1 cellular context compared by ENCODE assay signal in the genomic region with DNA sequence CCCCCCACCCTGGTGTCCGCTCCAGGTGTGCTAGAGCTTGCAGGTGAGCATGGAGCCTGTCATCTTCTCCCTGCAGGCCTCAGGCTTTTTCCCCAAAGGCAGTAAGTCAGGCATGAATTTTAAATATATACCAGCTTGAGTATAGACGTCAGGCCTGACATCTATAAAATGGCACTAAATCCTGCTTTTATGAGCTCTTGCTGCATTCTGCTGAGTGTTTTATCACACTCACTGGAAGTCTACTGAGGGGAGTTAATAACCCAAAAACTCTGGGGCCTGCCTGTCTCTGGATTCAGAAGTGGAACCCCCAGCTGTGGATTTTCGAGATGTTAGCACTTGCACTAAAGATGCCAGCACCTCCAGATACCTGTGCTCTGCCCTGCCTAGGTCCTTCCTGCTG.
TF ChIP-seq lines count a peak whose summit lies in the region.

No MANE protein-coding gene starts in this region.

TF ChIP-seq in HEK293, 187 proteins besides CTCF, POLR2A, EP300 and RAD21 (continued from another document and continues in another):
- TF ChIP-seq, protein P1, sequence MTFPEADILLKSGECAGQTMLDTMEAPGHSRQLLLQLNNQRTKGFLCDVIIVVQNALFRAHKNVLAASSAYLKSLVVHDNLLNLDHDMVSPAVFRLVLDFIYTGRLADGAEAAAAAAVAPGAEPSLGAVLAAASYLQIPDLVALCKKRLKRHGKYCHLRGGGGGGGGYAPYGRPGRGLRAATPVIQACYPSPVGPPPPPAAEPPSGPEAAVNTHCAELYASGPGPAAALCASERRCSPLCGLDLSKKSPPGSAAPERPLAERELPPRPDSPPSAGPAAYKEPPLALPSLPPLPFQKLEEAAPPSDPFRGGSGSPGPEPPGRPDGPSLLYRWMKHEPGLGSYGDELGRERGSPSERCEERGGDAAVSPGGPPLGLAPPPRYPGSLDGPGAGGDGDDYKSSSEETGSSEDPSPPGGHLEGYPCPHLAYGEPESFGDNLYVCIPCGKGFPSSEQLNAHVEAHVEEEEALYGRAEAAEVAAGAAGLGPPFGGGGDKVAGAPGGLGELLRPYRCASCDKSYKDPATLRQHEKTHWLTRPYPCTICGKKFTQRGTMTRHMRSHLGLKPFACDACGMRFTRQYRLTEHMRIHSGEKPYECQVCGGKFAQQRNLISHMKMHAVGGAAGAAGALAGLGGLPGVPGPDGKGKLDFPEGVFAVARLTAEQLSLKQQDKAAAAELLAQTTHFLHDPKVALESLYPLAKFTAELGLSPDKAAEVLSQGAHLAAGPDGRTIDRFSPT (tag by site-specific recombination; IDR thresholded peaks at IDR 0.05): no peak
- TF ChIP-seq, protein P2, sequence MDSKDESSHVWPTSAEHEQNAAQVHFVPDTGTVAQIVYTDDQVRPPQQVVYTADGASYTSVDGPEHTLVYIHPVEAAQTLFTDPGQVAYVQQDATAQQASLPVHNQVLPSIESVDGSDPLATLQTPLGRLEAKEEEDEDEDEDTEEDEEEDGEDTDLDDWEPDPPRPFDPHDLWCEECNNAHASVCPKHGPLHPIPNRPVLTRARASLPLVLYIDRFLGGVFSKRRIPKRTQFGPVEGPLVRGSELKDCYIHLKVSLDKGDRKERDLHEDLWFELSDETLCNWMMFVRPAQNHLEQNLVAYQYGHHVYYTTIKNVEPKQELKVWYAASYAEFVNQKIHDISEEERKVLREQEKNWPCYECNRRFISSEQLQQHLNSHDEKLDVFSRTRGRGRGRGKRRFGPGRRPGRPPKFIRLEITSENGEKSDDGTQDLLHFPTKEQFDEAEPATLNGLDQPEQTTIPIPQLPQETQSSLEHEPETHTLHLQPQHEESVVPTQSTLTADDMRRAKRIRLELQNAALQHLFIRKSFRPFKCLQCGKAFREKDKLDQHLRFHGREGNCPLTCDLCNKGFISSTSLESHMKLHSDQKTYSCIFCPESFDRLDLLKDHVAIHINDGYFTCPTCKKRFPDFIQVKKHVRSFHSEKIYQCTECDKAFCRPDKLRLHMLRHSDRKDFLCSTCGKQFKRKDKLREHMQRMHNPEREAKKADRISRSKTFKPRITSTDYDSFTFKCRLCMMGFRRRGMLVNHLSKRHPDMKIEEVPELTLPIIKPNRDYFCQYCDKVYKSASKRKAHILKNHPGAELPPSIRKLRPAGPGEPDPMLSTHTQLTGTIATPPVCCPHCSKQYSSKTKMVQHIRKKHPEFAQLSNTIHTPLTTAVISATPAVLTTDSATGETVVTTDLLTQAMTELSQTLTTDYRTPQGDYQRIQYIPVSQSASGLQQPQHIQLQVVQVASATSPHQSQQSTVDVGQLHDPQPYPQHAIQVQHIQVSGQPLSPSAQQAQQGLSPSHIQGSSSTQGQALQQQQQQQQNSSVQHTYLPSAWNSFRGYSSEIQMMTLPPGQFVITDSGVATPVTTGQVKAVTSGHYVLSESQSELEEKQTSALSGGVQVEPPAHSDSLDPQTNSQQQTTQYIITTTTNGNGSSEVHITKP (tag by site-specific recombination; IDR thresholded peaks at IDR 0.05): no peak
- TF ChIP-seq ZNF23 (tag by site-specific recombination; IDR thresholded peaks at IDR 0.05; ENCODE audit: borderline replicate concordance) (no peak), ZNF155 (tag by site-specific recombination; IDR thresholded peaks at IDR 0.05) (no peak), REPIN1 (tag by site-specific recombination; IDR thresholded peaks at IDR 0.05; ENCODE audit: low read depth) (no peak), ZNF146 (tag by site-specific recombination; IDR thresholded peaks at IDR 0.05) (no peak), ZBTB1 (tag by site-specific recombination; IDR thresholded peaks at IDR 0.05) (no peak), ZNF747 (tag by site-specific recombination; IDR thresholded peaks at IDR 0.05) (no peak), ZNF239 (tag by site-specific recombination; IDR thresholded peaks at IDR 0.05) (no peak), SETDB1 (IDR thresholded peaks at IDR 0.05; ENCODE audit: insufficient read length, low read length) (no peak), GLIS1 (tag by site-specific recombination; IDR thresholded peaks at IDR 0.05) (peak; percentile 49; the same call in 1 of the 2 replicates), TCF7L2 (IDR thresholded peaks at IDR 0.05; ENCODE audit: borderline replicate concordance, low read depth, low read length) (no peak), ZNF274 (IDR thresholded peaks at IDR 0.05; ENCODE audit: low read length) (no peak), ZNF274 (tag by site-specific recombination; IDR thresholded peaks at IDR 0.05; ENCODE audit: borderline replicate concordance) (no peak), ZNF394 (tag by site-specific recombination; IDR thresholded peaks at IDR 0.05; ENCODE audit: borderline replicate concordance) (no peak), ZIC2 (tag by site-specific recombination; IDR thresholded peaks at IDR 0.05) (peak; percentile 67), GLI4 (tag by site-specific recombination; IDR thresholded peaks at IDR 0.05) (no peak), ZNF624 (tag by site-specific recombination; IDR thresholded peaks at IDR 0.05) (no peak), IKZF3 (tag by site-specific recombination; IDR thresholded peaks at IDR 0.05) (0 out of 2 replicates have a peak, but pooled peaks have one; percentile 21), ZNF138 (tag by site-specific recombination; IDR thresholded peaks at IDR 0.05; ENCODE audit: borderline replicate concordance) (no peak), ZNF2 (tag by site-specific recombination; IDR thresholded peaks at IDR 0.05) (no peak), FEZF1 (tag by site-specific recombination; IDR thresholded peaks at IDR 0.05) (peak; percentile 53), ZFP37 (tag by site-specific recombination; IDR thresholded peaks at IDR 0.05) (no peak), ZNF10 (tag by site-specific recombination; IDR thresholded peaks at IDR 0.05) (no peak), OSR2 (tag by site-specific recombination; IDR thresholded peaks at IDR 0.05) (peak; percentile 47), ZNF561 (tag by site-specific recombination; IDR thresholded peaks at IDR 0.05; ENCODE audit: borderline replicate concordance) (peak; percentile 66; the same call in 1 of the 2 replicates), ZNF530 (tag by site-specific recombination; IDR thresholded peaks at IDR 0.05; ENCODE audit: low read depth) (no peak), ZNF610 (tag by site-specific recombination; IDR thresholded peaks at IDR 0.05; ENCODE audit: borderline replicate concordance) (no peak)
- TF ChIP-seq, protein P3, sequence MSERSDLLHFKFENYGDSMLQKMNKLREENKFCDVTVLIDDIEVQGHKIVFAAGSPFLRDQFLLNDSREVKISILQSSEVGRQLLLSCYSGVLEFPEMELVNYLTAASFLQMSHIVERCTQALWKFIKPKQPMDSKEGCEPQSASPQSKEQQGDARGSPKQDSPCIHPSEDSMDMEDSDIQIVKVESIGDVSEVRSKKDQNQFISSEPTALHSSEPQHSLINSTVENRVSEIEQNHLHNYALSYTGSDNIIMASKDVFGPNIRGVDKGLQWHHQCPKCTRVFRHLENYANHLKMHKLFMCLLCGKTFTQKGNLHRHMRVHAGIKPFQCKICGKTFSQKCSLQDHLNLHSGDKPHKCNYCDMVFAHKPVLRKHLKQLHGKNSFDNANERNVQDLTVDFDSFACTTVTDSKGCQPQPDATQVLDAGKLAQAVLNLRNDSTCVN (tag by site-specific recombination; optimal IDR thresholded peaks at IDR 0.05): no peak
- TF ChIP-seq, protein P4, sequence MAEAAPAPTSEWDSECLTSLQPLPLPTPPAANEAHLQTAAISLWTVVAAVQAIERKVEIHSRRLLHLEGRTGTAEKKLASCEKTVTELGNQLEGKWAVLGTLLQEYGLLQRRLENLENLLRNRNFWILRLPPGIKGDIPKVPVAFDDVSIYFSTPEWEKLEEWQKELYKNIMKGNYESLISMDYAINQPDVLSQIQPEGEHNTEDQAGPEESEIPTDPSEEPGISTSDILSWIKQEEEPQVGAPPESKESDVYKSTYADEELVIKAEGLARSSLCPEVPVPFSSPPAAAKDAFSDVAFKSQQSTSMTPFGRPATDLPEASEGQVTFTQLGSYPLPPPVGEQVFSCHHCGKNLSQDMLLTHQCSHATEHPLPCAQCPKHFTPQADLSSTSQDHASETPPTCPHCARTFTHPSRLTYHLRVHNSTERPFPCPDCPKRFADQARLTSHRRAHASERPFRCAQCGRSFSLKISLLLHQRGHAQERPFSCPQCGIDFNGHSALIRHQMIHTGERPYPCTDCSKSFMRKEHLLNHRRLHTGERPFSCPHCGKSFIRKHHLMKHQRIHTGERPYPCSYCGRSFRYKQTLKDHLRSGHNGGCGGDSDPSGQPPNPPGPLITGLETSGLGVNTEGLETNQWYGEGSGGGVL (tag by site-specific recombination; IDR thresholded peaks at IDR 0.05): no peak
- TF ChIP-seq, protein P5, sequence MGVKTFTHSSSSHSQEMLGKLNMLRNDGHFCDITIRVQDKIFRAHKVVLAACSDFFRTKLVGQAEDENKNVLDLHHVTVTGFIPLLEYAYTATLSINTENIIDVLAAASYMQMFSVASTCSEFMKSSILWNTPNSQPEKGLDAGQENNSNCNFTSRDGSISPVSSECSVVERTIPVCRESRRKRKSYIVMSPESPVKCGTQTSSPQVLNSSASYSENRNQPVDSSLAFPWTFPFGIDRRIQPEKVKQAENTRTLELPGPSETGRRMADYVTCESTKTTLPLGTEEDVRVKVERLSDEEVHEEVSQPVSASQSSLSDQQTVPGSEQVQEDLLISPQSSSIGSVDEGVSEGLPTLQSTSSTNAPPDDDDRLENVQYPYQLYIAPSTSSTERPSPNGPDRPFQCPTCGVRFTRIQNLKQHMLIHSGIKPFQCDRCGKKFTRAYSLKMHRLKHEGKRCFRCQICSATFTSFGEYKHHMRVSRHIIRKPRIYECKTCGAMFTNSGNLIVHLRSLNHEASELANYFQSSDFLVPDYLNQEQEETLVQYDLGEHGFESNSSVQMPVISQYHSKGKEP (tag by site-specific recombination; IDR thresholded peaks at IDR 0.05): 0 out of 2 replicates have a peak, but pooled peaks have one; percentile 37
- TF ChIP-seq, protein P6, sequence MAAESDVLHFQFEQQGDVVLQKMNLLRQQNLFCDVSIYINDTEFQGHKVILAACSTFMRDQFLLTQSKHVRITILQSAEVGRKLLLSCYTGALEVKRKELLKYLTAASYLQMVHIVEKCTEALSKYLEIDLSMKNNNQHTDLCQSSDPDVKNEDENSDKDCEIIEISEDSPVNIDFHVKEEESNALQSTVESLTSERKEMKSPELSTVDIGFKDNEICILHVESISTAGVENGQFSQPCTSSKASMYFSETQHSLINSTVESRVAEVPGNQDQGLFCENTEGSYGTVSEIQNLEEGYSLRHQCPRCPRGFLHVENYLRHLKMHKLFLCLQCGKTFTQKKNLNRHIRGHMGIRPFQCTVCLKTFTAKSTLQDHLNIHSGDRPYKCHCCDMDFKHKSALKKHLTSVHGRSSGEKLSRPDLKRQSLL (tag by site-specific recombination; IDR thresholded peaks at IDR 0.05): peak; percentile 36; the same call in 1 of the 2 replicates
- TF ChIP-seq, protein P7, sequence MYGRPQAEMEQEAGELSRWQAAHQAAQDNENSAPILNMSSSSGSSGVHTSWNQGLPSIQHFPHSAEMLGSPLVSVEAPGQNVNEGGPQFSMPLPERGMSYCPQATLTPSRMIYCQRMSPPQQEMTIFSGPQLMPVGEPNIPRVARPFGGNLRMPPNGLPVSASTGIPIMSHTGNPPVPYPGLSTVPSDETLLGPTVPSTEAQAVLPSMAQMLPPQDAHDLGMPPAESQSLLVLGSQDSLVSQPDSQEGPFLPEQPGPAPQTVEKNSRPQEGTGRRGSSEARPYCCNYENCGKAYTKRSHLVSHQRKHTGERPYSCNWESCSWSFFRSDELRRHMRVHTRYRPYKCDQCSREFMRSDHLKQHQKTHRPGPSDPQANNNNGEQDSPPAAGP (tag by site-specific recombination; IDR thresholded peaks at IDR 0.05): no peak
- TF ChIP-seq, protein P8, sequence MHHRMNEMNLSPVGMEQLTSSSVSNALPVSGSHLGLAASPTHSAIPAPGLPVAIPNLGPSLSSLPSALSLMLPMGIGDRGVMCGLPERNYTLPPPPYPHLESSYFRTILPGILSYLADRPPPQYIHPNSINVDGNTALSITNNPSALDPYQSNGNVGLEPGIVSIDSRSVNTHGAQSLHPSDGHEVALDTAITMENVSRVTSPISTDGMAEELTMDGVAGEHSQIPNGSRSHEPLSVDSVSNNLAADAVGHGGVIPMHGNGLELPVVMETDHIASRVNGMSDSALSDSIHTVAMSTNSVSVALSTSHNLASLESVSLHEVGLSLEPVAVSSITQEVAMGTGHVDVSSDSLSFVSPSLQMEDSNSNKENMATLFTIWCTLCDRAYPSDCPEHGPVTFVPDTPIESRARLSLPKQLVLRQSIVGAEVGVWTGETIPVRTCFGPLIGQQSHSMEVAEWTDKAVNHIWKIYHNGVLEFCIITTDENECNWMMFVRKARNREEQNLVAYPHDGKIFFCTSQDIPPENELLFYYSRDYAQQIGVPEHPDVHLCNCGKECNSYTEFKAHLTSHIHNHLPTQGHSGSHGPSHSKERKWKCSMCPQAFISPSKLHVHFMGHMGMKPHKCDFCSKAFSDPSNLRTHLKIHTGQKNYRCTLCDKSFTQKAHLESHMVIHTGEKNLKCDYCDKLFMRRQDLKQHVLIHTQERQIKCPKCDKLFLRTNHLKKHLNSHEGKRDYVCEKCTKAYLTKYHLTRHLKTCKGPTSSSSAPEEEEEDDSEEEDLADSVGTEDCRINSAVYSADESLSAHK (tag by site-specific recombination; IDR thresholded peaks at IDR 0.05): peak; percentile 35; the same call in 1 of the 2 replicates
- TF ChIP-seq, protein P9, sequence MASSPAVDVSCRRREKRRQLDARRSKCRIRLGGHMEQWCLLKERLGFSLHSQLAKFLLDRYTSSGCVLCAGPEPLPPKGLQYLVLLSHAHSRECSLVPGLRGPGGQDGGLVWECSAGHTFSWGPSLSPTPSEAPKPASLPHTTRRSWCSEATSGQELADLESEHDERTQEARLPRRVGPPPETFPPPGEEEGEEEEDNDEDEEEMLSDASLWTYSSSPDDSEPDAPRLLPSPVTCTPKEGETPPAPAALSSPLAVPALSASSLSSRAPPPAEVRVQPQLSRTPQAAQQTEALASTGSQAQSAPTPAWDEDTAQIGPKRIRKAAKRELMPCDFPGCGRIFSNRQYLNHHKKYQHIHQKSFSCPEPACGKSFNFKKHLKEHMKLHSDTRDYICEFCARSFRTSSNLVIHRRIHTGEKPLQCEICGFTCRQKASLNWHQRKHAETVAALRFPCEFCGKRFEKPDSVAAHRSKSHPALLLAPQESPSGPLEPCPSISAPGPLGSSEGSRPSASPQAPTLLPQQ (tag by site-specific recombination; IDR thresholded peaks at IDR 0.05): no peak
